In the genomic region with DNA sequence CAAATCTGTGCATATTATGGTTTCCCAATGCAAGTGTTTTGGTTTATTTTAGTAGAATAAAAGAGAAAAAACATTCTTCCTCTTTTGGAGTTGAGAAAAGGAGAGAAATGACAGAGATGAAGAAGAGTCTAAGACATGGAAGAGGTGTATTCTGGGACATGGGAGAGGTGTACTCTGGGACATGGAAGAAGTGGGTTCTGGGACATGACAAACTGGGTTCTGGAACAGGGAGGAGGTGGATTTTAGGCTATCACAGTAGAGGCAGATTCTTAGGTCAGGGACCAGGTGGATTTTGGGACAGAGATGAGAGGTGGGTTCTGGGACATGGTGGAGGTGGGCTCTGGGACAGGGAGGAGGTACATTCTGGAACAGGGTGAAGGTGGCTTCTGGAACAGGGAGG, we compare ENCODE assay signal across 20 cellular contexts. TPM values are rescaled to one million over a fixed set of nuclear protein-coding genes. Genes with fewer than 3 reads are reported as not detected.
A peak's percentile ranks its signal among the peaks of the same experiment; 100 is the strongest.
DNase-seq lines count a peak whose midpoint lies in the region; ATAC-seq, FAIRE-seq and TF ChIP-seq lines count a peak whose summit lies in the region.
"Had no signal": no experiment of that assay in that cellular context is flagged by ENCODE, and none has a peak within 500 bp of the region (broad histone marks: within the 10 kb centered on the region; RNA-seq: fewer than 3 reads in every experiment).

No MANE protein-coding gene starts in this region.

- no peak overlapping the region for H3K27ac ChIP-seq in astrocyte (ENCODE audit: low read depth, low read length)
- no peak overlapping the region for H3K27ac ChIP-seq in effector memory CD4-positive, alpha-beta T cell (ENCODE audit: insufficient read depth, low read length, poor library complexity, severe bottlenecking)
- H3K27ac ChIP-seq: GM23248, ovary, sigmoid colon had no signal

- H3K4me3 Mint-ChIP-seq in activated CD8-positive, alpha-beta memory T cell treated with anti-CD3 and anti-CD28 coated beads, Interleukin-2, amount 10 ng/mL, durations not matched to agents 7 days and 5 days: peak overlapping the region; percentile 32
- H3K4me3 Mint-ChIP-seq in IgD-negative memory B cell (peak overlapping the region in 3 of 4 donors; percentile 58 to 81 (median 74)), astrocyte (ENCODE audit: unreplicated experiment) (peak overlapping the region; percentile 76), neural crest cell (peak overlapping the region; percentile 85)

- H3K27me3 Mint-ChIP-seq in activated CD8-positive, alpha-beta memory T cell treated with anti-CD3 and anti-CD28 coated beads, Interleukin-2, amount 10 ng/mL, durations not matched to agents 7 days and 5 days: peaks cover 17% of the 10 kb centered on the region
- H3K27me3 Mint-ChIP-seq in IgD-negative memory B cell (no peaks in the 10 kb centered on the region), astrocyte (ENCODE audit: low read depth, unreplicated experiment) (peaks cover 4% of the 10 kb centered on the region), neural crest cell (ENCODE audit: low read depth) (peaks cover 46% of the 10 kb centered on the region)

- no peak overlapping the region for H3K4me2 ChIP-seq in astrocyte (ENCODE audit: low read length)

- CTCF ChIA-PET in activated CD8-positive, alpha-beta memory T cell treated with anti-CD3 and anti-CD28 coated beads, Interleukin-2, amount 10 ng/mL, durations not matched to agents 7 days and 5 days (lab: Charles Lee): no interaction called here

- peaks cover 7% of the 10 kb centered on the region for H3K9me3 Mint-ChIP-seq in activated CD8-positive, alpha-beta memory T cell treated with anti-CD3 and anti-CD28 coated beads, Interleukin-2, amount 10 ng/mL, durations not matched to agents 7 days and 5 days (ENCODE audit: low read depth)
- H3K9me3 Mint-ChIP-seq in IgD-negative memory B cell (peaks cover 2 to 13% (median 7%) of the 10 kb centered on the region in 3 donors), astrocyte (ENCODE audit: unreplicated experiment) (peaks cover 2% of the 10 kb centered on the region), neural crest cell (peaks cover 3% of the 10 kb centered on the region)

- H3K9ac ChIP-seq in astrocyte (ENCODE audit: low read length): no peak overlapping the region
- H3K9ac ChIP-seq: GM23248 had no signal

- peaks cover 5% of the 10 kb centered on the region for H4K20me1 ChIP-seq in astrocyte (ENCODE audit: insufficient read depth, low read length)

- no peak overlapping the region for H2AFZ ChIP-seq in astrocyte (ENCODE audit: low read depth, low read length)
- H2AFZ ChIP-seq: GM23248 had no signal

- TF ChIP-seq CTCF in astrocyte (IDR thresholded peaks at IDR 0.05; ENCODE audit: insufficient read depth, low read depth, low read length) (no peak), neural crest cell (conservative IDR thresholded peaks at IDR 0.05) (no peak)

- no peak overlapping the region for H3K4me3 ChIP-seq in astrocyte (ENCODE audit: insufficient read depth, low read depth, low read length)
- H3K4me3 ChIP-seq in effector memory CD4-positive, alpha-beta T cell (ENCODE audit: insufficient read depth, low read depth, low read length, poor library complexity, severe bottlenecking): no peak overlapping the region
- H3K4me3 ChIP-seq: GM23248, ovary, sigmoid colon had no signal

- FAIRE-seq in astrocyte (lab: Jason Lieb, UNC): no peak

- peaks cover 10% of the 10 kb centered on the region for H3K4me1 ChIP-seq in astrocyte (ENCODE audit: insufficient read depth, low read length)
- H3K4me1 ChIP-seq in effector memory CD4-positive, alpha-beta T cell (ENCODE audit: control insufficient read depth, insufficient read depth, low read length, poor library complexity, severe bottlenecking): peaks cover 17% of the 10 kb centered on the region

- peaks cover 36% of the 10 kb centered on the region for H3K4me1 Mint-ChIP-seq in activated CD8-positive, alpha-beta memory T cell treated with anti-CD3 and anti-CD28 coated beads, Interleukin-2, amount 10 ng/mL, durations not matched to agents 7 days and 5 days
- H3K4me1 Mint-ChIP-seq in IgD-negative memory B cell (peaks cover 22 to 25% (median 24%) of the 10 kb centered on the region in 3 donors), astrocyte (ENCODE audit: low read depth, unreplicated experiment) (peaks cover 18% of the 10 kb centered on the region), neural crest cell (peaks cover 24% of the 10 kb centered on the region)

- H3K36me3 ChIP-seq in astrocyte (ENCODE audit: insufficient read depth, low read length): no peaks in the 10 kb centered on the region
- no peaks in the 10 kb centered on the region for H3K36me3 ChIP-seq in effector memory CD4-positive, alpha-beta T cell (ENCODE audit: control insufficient read depth, insufficient read depth, low read length)
- H3K36me3 ChIP-seq: ovary, sigmoid colon had no signal

- peaks cover 13% of the 10 kb centered on the region for H3K36me3 Mint-ChIP-seq in activated CD8-positive, alpha-beta memory T cell treated with anti-CD3 and anti-CD28 coated beads, Interleukin-2, amount 10 ng/mL, durations not matched to agents 7 days and 5 days
- H3K36me3 Mint-ChIP-seq in IgD-negative memory B cell (no peaks in the 10 kb centered on the region), astrocyte (ENCODE audit: low read depth, unreplicated experiment) (no peaks in the 10 kb centered on the region), neural crest cell (ENCODE audit: low read depth) (no peaks in the 10 kb centered on the region)

- ATAC-seq in activated CD8-positive, alpha-beta memory T cell treated with anti-CD3 and anti-CD28 coated beads, Interleukin-2, amount 10 ng/mL, durations not matched to agents 7 days and 5 days: no peak
- ATAC-seq: left cardiac atrium, Panc1 had no signal

- DNase-seq in activated CD8-positive, alpha-beta memory T cell treated with anti-CD3 and anti-CD28 coated beads, Interleukin-2, amount 10 ng/mL, durations not matched to agents 7 days and 5 days: no peak
- no peak for DNase-seq in activated CD8-positive, alpha-beta memory T cell treated with anti-CD3 and anti-CD28 coated beads, Interleukin-2, amount 50 U/mL, for 4 hours
- DNase-seq in astrocyte (ENCODE audit: low read depth) (no peak), neural crest cell (ENCODE audit: low read depth, low spot score) (no peak), T-helper 9 cell (no peak), GOT3 (lab: John Stamatoyannopoulos, UW) (no peak)
- no peak for DNase-seq in effector memory CD4-positive, alpha-beta T cell
- DNase-seq: activated CD4-positive, alpha-beta T cell treated with anti-CD3 and anti-CD28 coated beads, Interleukin-2, amount 50 U/mL, for 1 hour; activated effector memory CD4-positive, alpha-beta T cell treated with Interleukin-2 at 50 U/mL for 16 hours; C1 segment of cervical spinal cord; dermis blood vessel endothelial cell; foreskin melanocyte; GM23248; left cardiac atrium; NCI-H1436; NCI-H2227 treated with DMSO at 0.1 percent for 48 hours; ovary; sigmoid colon had no signal

- H3K79me2 ChIP-seq in astrocyte (ENCODE audit: insufficient read depth, low read length): peaks cover 5% of the 10 kb centered on the region

- H3K9me3 ChIP-seq in astrocyte (ENCODE audit: insufficient read depth, low read depth, low read length): peaks cover 13% of the 10 kb centered on the region
- peaks cover 4% of the 10 kb centered on the region for H3K9me3 ChIP-seq in effector memory CD4-positive, alpha-beta T cell (ENCODE audit: control insufficient read depth, low read length)

- H3K27me3 ChIP-seq in astrocyte (ENCODE audit: insufficient read depth, low read length): no peaks in the 10 kb centered on the region
- H3K27me3 ChIP-seq in effector memory CD4-positive, alpha-beta T cell (replicated peaks; ENCODE audit: control insufficient read depth, insufficient read depth, low read length, poor library complexity, severe bottlenecking): no peaks in the 10 kb centered on the region
- H3K27me3 ChIP-seq: ovary, sigmoid colon had no signal

- H3K27ac Mint-ChIP-seq in activated CD8-positive, alpha-beta memory T cell treated with anti-CD3 and anti-CD28 coated beads, Interleukin-2, amount 10 ng/mL, durations not matched to agents 7 days and 5 days: peak overlapping the region; percentile 64
- H3K27ac Mint-ChIP-seq in IgD-negative memory B cell (peak overlapping the region in 2 of 3 donors; percentile 3 to 65), astrocyte (ENCODE audit: unreplicated experiment) (peak overlapping the region; percentile 47), neural crest cell (ENCODE audit: unreplicated experiment) (no peak overlapping the region)

RNA-seq across cellular contexts. Expression of gene ASPHD2, which starts 2.1 kb away (rescaled TPM):
- total RNA-seq in activated CD8-positive, alpha-beta memory T cell treated with anti-CD3 and anti-CD28 coated beads, Interleukin-2, amount 10 ng/mL, durations not matched to agents 7 days and 5 days: 10 to 100 TPM; 15.3 to 17.0 TPM
- 5.7 TPM for polyA plus RNA-seq in IgD-negative memory B cell
- total RNA-seq in astrocyte (11.7 and 13.0 TPM in 2 replicates), neural crest cell (4.5 and 4.9 TPM in 2 replicates)

RNA-seq across cellular contexts. Expression of gene HPS4, which starts 56.7 kb away (rescaled TPM):
- total RNA-seq in activated CD8-positive, alpha-beta memory T cell treated with anti-CD3 and anti-CD28 coated beads, Interleukin-2, amount 10 ng/mL, durations not matched to agents 7 days and 5 days: 10 to 100 TPM; 39.3 to 41.2 TPM
- polyA plus RNA-seq in IgD-negative memory B cell: 19.8 TPM
- total RNA-seq in astrocyte: 21.9 and 25.2 TPM in 2 replicates
- 48.5 and 50.9 TPM in 2 replicates for total RNA-seq in neural crest cell

RNA-seq across cellular contexts. Expression of gene SRRD, which starts 56.8 kb away (rescaled TPM):
- 10 to 100 TPM; 17.5 to 22.6 TPM for total RNA-seq in activated CD8-positive, alpha-beta memory T cell treated with anti-CD3 and anti-CD28 coated beads, Interleukin-2, amount 10 ng/mL, durations not matched to agents 7 days and 5 days
- polyA plus RNA-seq in IgD-negative memory B cell: 23.1 TPM
- total RNA-seq in astrocyte: 33.1 and 34.4 TPM in 2 replicates
- 30.8 and 32.4 TPM in 2 replicates for total RNA-seq in neural crest cell

Comparison
In these comparisons a context has a peak if more than half of its experiments do, and no peak if none do; other contexts are left out.
1. H3K4me3 Mint-ChIP-seq: peak in every context shown above with its lines; median percentile 85 in neural crest cell; 76 in astrocyte; 74 in IgD-negative memory B cell; 32 in activated CD8-positive, alpha-beta memory T cell treated with anti-CD3 and anti-CD28 coated beads, Interleukin-2, amount 10 ng/mL, durations not matched to agents 7 days and 5 days.